ENCODE assay signal across 9 cellular contexts in the genomic region with DNA sequence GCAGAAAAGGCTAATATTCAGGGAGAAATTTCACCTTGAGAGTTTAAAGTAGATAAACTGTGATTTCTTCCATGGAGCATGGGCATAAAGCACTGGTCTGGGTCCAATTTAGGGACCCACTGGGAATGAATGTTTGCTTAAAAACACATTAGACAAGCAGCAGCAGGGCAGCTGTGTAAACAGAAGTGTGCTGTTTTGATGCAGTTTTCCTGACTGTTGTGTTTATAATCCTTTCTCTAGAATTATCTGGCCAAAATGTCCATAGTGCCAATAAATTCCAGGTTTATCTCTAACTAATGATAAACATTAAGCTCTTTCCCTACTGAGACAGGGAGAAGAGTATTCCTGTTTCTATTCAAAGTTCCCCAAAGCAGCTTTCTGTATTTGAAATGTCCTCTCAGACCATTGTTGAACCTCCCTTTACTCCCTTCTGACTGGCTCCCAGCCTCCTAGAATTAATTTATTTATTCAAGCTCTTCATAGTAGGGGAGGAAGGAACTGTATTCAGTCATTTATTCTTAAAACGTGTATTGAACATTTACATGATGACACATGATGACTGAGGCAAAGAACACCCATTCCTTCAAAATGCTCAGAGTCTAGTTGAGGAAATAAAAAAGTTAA.
DNase-seq lines count a peak whose midpoint lies in the region; ATAC-seq, FAIRE-seq and TF ChIP-seq lines count a peak whose summit lies in the region.
"Had no signal": no experiment of that assay in that cellular context is flagged by ENCODE, and none has a peak within 500 bp of the region (broad histone marks: within the 10 kb centered on the region; RNA-seq: fewer than 3 reads in every experiment).

No MANE protein-coding gene starts in this region.

- H3K27me3 ChIP-seq in iPS-20b (ENCODE audit: insufficient read depth, low read length), result no peaks in the 10 kb centered on the region
- no peaks in the 10 kb centered on the region for H3K27me3 ChIP-seq in subcutaneous abdominal adipose tissue (ENCODE audit: control insufficient read depth in 5 of 5, insufficient read depth in 4 of 5, low read length in 5 of 5)

- H3K9ac ChIP-seq in iPS-20b (ENCODE audit: low read depth, low read length), result peak overlapping the region; percentile 1; the same call in 1 of the 2 replicates
- peak overlapping the region in 3 of 5 donors; percentile 39 to 70 (median 42) for H3K9ac ChIP-seq in subcutaneous abdominal adipose tissue (ENCODE audit: low read length in 5 of 5)

- H3K27ac ChIP-seq in iPS-20b (ENCODE audit: low read length), result no peak overlapping the region
- H3K27ac ChIP-seq in subcutaneous abdominal adipose tissue (ENCODE audit: low read depth, low read length), result peak overlapping the region; percentile 73

- no peaks in the 10 kb centered on the region for H3K36me3 ChIP-seq in iPS-20b (ENCODE audit: insufficient read depth, low read depth, low read length)
- H3K36me3 ChIP-seq in subcutaneous abdominal adipose tissue (ENCODE audit: control insufficient read depth in 5 of 5, insufficient read depth in 5 of 5, low read length in 5 of 5), result no peaks in the 10 kb centered on the region

- no peak for ATAC-seq in HG03571 (IDR thresholded peaks at IDR 0.05; ENCODE audit: unreplicated experiment)

- DNase-seq in KG1 (lab: John Stamatoyannopoulos, UW) (peak; percentile 58), GM10266 (ENCODE audit: extremely low spot score) (no peak), activated T-cell treated with anti-CD3 and anti-CD28 coated beads for 4 hours (no peak)
- DNase-seq in stimulated activated naive CD4-positive, alpha-beta T cell treated with Interleukin-2 at 50 U/mL for 16 hours (lab: John Stamatoyannopoulos, UW), result no peak
- DNase-seq: NCI-H1048 had no signal

- H3K4me3 ChIP-seq in iPS-20b (ENCODE audit: low read length), result no peak overlapping the region
- H3K4me3 ChIP-seq in subcutaneous abdominal adipose tissue (ENCODE audit: low read depth in 1 of 5, low read length in 5 of 5), result no peak overlapping the region

- H3K4me1 ChIP-seq in iPS-20b (ENCODE audit: insufficient read depth, low read length), result peaks cover 8% of the 10 kb centered on the region
- peaks cover 2 to 41% (median 12%) of the 10 kb centered on the region in 5 donors for H3K4me1 ChIP-seq in subcutaneous abdominal adipose tissue (ENCODE audit: control insufficient read depth in 5 of 5, insufficient read depth in 5 of 5, low read length in 5 of 5)

- no peaks in the 10 kb centered on the region for H3K9me3 ChIP-seq in iPS-20b (ENCODE audit: insufficient read depth, low read depth, low read length)
- H3K9me3 ChIP-seq in subcutaneous abdominal adipose tissue (ENCODE audit: control insufficient read depth in 5 of 5, low read length in 5 of 5), result no peaks in the 10 kb centered on the region

- FAIRE-seq in TTC549 (lab: Jason Lieb, UNC), result peak; percentile 93

- TF ChIP-seq CTCF in GM10266 (IDR thresholded peaks at IDR 0.05; ENCODE audit: control insufficient read depth, insufficient read depth, low read depth, missing control alignments), result no peak
